Comparison of ENCODE assay signal across 1 cellular context in the genomic region with DNA sequence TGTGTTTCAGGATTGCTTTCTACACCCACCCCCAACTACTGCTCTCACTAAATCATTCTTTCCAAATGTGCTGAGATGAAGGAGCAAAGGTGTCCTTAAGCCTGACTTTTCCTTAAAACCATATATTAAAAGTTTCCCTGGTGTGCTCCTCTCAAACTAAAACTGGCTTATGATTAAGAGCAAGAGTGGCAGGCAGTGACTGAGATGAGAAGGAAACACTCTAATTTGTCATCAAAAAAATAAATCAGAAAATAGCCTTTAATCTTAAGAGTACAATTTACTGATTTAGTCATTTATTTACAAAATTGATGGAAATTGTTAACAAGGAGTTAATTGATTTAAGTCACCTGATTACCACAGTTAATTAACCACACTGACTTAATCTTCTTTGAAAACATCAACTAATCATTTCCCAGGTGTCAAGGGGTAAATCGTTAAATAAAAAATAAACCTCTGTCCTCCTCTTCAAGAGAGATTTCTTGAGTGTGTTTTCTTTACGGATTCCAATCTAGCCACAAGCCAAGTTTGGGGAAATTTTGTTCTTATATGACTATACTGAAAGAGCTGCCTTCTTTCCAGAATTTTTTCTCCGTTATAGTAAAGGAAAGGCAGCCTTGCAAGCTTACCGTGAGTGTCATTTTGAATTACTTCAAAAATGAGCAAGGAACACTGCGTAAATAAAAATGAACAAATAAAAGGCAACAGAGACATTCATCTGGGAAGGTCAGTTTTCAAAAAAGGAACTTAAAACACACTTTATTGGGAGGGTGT.
TF ChIP-seq lines count a peak whose summit lies in the region.

No MANE protein-coding gene starts in this region.

TF ChIP-seq in HEK293, 187 proteins besides CTCF, POLR2A, EP300 and RAD21 (continued from another document):
- TF ChIP-seq, protein P1, sequence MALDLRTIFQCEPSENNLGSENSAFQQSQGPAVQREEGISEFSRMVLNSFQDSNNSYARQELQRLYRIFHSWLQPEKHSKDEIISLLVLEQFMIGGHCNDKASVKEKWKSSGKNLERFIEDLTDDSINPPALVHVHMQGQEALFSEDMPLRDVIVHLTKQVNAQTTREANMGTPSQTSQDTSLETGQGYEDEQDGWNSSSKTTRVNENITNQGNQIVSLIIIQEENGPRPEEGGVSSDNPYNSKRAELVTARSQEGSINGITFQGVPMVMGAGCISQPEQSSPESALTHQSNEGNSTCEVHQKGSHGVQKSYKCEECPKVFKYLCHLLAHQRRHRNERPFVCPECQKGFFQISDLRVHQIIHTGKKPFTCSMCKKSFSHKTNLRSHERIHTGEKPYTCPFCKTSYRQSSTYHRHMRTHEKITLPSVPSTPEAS (tag by site-specific recombination; IDR thresholded peaks at IDR 0.05), result no peak
- no peak for TF ChIP-seq ZNF350 (tag by site-specific recombination; IDR thresholded peaks at IDR 0.05)
- no peak for TF ChIP-seq SP2 (tag by site-specific recombination; IDR thresholded peaks at IDR 0.05)
- TF ChIP-seq HOXA7 (CRISPR knock-in tag; IDR thresholded peaks at IDR 0.05; ENCODE audit: borderline replicate concordance), result no peak
- TF ChIP-seq, protein P2, sequence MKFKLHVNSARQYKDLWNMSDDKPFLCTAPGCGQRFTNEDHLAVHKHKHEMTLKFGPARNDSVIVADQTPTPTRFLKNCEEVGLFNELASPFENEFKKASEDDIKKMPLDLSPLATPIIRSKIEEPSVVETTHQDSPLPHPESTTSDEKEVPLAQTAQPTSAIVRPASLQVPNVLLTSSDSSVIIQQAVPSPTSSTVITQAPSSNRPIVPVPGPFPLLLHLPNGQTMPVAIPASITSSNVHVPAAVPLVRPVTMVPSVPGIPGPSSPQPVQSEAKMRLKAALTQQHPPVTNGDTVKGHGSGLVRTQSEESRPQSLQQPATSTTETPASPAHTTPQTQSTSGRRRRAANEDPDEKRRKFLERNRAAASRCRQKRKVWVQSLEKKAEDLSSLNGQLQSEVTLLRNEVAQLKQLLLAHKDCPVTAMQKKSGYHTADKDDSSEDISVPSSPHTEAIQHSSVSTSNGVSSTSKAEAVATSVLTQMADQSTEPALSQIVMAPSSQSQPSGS (tag by site-specific recombination; IDR thresholded peaks at IDR 0.05; ENCODE audit: low read depth), result no peak
- peak; percentile 45; the same call in 1 of the 2 replicates for TF ChIP-seq GLI2 (tag by site-specific recombination; IDR thresholded peaks at IDR 0.05; ENCODE audit: borderline replicate concordance, low read depth)
- no peak for TF ChIP-seq ZNF785 (tag by site-specific recombination; IDR thresholded peaks at IDR 0.05)
